Comparison of ENCODE assay signal across 7 cellular contexts in genomic region chr1:39268112-39268581, GRCh38.
DNase-seq lines count a peak whose midpoint lies in the region; ATAC-seq and TF ChIP-seq lines count a peak whose summit lies in the region.

No MANE protein-coding gene starts in this region.

- no peak overlapping the region for H2AFZ ChIP-seq in neural progenitor cell (replicated peaks)

- H3K36me3 ChIP-seq in GM06990 (ENCODE audit: control insufficient read depth, insufficient read depth, low read length) (no peaks in the 10 kb centered on the region), neural progenitor cell (no peaks in the 10 kb centered on the region)

- H3K4me3 ChIP-seq in GM06990 (replicated peaks; ENCODE audit: low read depth, low read length) (peak overlapping the region; percentile 65), neural progenitor cell (peak overlapping the region; percentile 31)

- ATAC-seq in activated T-helper 17 cell treated with anti-CD3 and anti-CD28 coated beads, Interleukin-2, amount 50 U/mL, for 72 hours (replicated peaks): peak; percentile 75
- ATAC-seq in foreskin keratinocyte: peak; percentile 49
- ATAC-seq in HG02623 (IDR thresholded peaks at IDR 0.05; ENCODE audit: unreplicated experiment): no peak

- peaks cover 61% of the 10 kb centered on the region for H4K20me1 ChIP-seq in neural progenitor cell (ENCODE audit: low read depth)

- H3K36me3 Mint-ChIP-seq in activated T-helper 17 cell treated with anti-CD3 and anti-CD28 coated beads, Interleukin-2, amount 50 U/mL, for 72 hours (ENCODE audit: low read depth): peaks cover 45% of the 10 kb centered on the region
- peaks cover 9% of the 10 kb centered on the region for H3K36me3 Mint-ChIP-seq in neural progenitor cell

- peak overlapping the region; percentile 38 for H3K9ac ChIP-seq in neural progenitor cell

- peak overlapping the region; percentile 88 for H3K27ac ChIP-seq in foreskin keratinocyte
- H3K27ac ChIP-seq in neural progenitor cell: peak overlapping the region; percentile 89

- H3K4me2 ChIP-seq in neural progenitor cell: peak overlapping the region; percentile 69

- peaks cover 96% of the 10 kb centered on the region for H3K79me2 ChIP-seq in neural progenitor cell (ENCODE audit: low read depth)

- no peak for TF ChIP-seq CTCF in GM06990 (IDR thresholded peaks at IDR 0.05; ENCODE audit: insufficient read depth, low read length, poor library complexity, severe bottlenecking)
- TF ChIP-seq CTCF in foreskin keratinocyte (conservative IDR thresholded peaks at IDR 0.05): no peak
- no peak for TF ChIP-seq CTCF in neural progenitor cell (IDR thresholded peaks at IDR 0.05)

- H3K27ac Mint-ChIP-seq in activated T-helper 17 cell treated with anti-CD3 and anti-CD28 coated beads, Interleukin-2, amount 50 U/mL, for 72 hours: peak overlapping the region; percentile 71
- H3K27ac Mint-ChIP-seq in neural progenitor cell: peak overlapping the region; percentile 91

- peaks cover 5% of the 10 kb centered on the region for H3K4me1 ChIP-seq in foreskin keratinocyte
- H3K4me1 ChIP-seq in neural progenitor cell: peaks cover 70% of the 10 kb centered on the region

- H3K4me1 Mint-ChIP-seq in activated T-helper 17 cell treated with anti-CD3 and anti-CD28 coated beads, Interleukin-2, amount 50 U/mL, for 72 hours: peaks cover 76% of the 10 kb centered on the region
- H3K4me1 Mint-ChIP-seq in neural progenitor cell: peaks cover 72% of the 10 kb centered on the region

- peaks cover 45% of the 10 kb centered on the region for H3F3A ChIP-seq in neural progenitor cell (ENCODE audit: low read depth)

- H3K27me3 Mint-ChIP-seq in activated T-helper 17 cell treated with anti-CD3 and anti-CD28 coated beads, Interleukin-2, amount 50 U/mL, for 72 hours: no peaks in the 10 kb centered on the region
- H3K27me3 Mint-ChIP-seq in neural progenitor cell (ENCODE audit: insufficient read depth, low read depth): peaks cover 9% of the 10 kb centered on the region

- no peaks in the 10 kb centered on the region for H3K9me3 Mint-ChIP-seq in activated T-helper 17 cell treated with anti-CD3 and anti-CD28 coated beads, Interleukin-2, amount 50 U/mL, for 72 hours
- H3K9me3 Mint-ChIP-seq in neural progenitor cell: no peaks in the 10 kb centered on the region

- peak overlapping the region; percentile 72 for H3K4me3 Mint-ChIP-seq in activated T-helper 17 cell treated with anti-CD3 and anti-CD28 coated beads, Interleukin-2, amount 50 U/mL, for 72 hours
- H3K4me3 Mint-ChIP-seq in neural progenitor cell: peak overlapping the region; percentile 80

- DNase-seq in GM06990 (ENCODE audit: extremely low read depth, insufficient read length): no peak
- peak; percentile 55 for DNase-seq in NCI-H128 (lab: John Stamatoyannopoulos, UW; ENCODE audit: unreplicated experiment)
- peak in 1 of 2 donors; percentile 56 for DNase-seq in foreskin keratinocyte
- peak; percentile 64 for DNase-seq in neural progenitor cell (ENCODE audit: low spot score)
- DNase-seq in NCI-H526 (lab: John Stamatoyannopoulos, UW): no peak

- no peaks in the 10 kb centered on the region for H3K27me3 ChIP-seq in GM06990 (replicated peaks; ENCODE audit: control insufficient read depth, insufficient read depth, low read length)
- H3K27me3 ChIP-seq in foreskin keratinocyte: no peaks in the 10 kb centered on the region
- H3K27me3 ChIP-seq in neural progenitor cell: no peaks in the 10 kb centered on the region

- H3K9me3 ChIP-seq in neural progenitor cell (ENCODE audit: low read depth): no peaks in the 10 kb centered on the region

Comparison
In these comparisons a context has a peak if more than half of its experiments do, and no peak if none do; other contexts are left out.
1. DNase-seq: peak in NCI-H128 (single experiment) and neural progenitor cell (single experiment); none in GM06990 (single experiment) and NCI-H526 (0 of 2).